ENCODE assay signal across 1 cellular context in the genomic region with DNA sequence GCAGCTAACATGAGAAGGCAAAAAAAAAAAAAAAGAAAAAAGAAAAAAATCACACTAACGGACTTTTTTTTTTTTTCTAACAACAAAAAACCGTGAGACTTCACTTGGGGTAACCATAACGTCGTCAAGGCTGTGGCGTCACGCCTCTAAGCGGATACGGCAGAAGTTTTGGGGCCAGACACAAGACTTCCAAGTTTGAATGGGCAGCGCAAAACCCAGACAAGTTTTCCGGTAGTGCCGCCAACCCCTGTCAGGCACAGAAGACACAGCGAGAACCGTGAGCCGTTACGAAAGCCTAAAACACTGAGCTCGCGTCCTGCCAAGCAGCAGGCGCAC.
TF ChIP-seq lines count a peak whose summit lies in the region.

No MANE protein-coding gene starts in this region.

TF ChIP-seq in K562, 482 proteins besides CTCF, POLR2A, EP300 and RAD21 (continued from another document):
- TF ChIP-seq JUN (IDR thresholded peaks at IDR 0.05; ENCODE audit: borderline replicate concordance, low read depth, low read length): peak; percentile 6; the same call in 1 of the 2 replicates
- no peak for TF ChIP-seq JUN (CRISPR knock-in tag; IDR thresholded peaks at IDR 0.05; ENCODE audit: borderline replicate concordance)
- TF ChIP-seq ATF7 (IDR thresholded peaks at IDR 0.05): no peak
- TF ChIP-seq NFYB (IDR thresholded peaks at IDR 0.05; ENCODE audit: extremely low read depth, insufficient read length): no peak
- TF ChIP-seq PRMT5 (CRISPR knock-in tag; IDR thresholded peaks at IDR 0.05): no peak
- TF ChIP-seq, protein P1, sequence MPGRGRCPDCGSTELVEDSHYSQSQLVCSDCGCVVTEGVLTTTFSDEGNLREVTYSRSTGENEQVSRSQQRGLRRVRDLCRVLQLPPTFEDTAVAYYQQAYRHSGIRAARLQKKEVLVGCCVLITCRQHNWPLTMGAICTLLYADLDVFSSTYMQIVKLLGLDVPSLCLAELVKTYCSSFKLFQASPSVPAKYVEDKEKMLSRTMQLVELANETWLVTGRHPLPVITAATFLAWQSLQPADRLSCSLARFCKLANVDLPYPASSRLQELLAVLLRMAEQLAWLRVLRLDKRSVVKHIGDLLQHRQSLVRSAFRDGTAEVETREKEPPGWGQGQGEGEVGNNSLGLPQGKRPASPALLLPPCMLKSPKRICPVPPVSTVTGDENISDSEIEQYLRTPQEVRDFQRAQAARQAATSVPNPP (IDR thresholded peaks at IDR 0.05; ENCODE audit: borderline replicate concordance, insufficient read depth, insufficient read length): no peak
- TF ChIP-seq KLF6 (CRISPR knock-in tag; IDR thresholded peaks at IDR 0.05; ENCODE audit: borderline replicate concordance): no peak
- TF ChIP-seq TGIF2 (CRISPR knock-in tag; IDR thresholded peaks at IDR 0.05): no peak
- no peak for TF ChIP-seq ZNF696 (CRISPR knock-in tag; conservative IDR thresholded peaks at IDR 0.05)
- no peak for TF ChIP-seq NEUROD1 (IDR thresholded peaks at IDR 0.05; ENCODE audit: borderline replicate concordance, low read depth, low read length, partially characterized antibody)
- no peak for TF ChIP-seq MCM3 (IDR thresholded peaks at IDR 0.05)
- TF ChIP-seq SAFB2 (IDR thresholded peaks at IDR 0.05; ENCODE audit: borderline replicate concordance, low read depth, low read length, severe bottlenecking): no peak
- no peak for TF ChIP-seq ZNF75A (CRISPR knock-in tag; IDR thresholded peaks at IDR 0.05)
- TF ChIP-seq TBL1XR1 (IDR thresholded peaks at IDR 0.05; ENCODE audit: low read length in 2 of 2): no peak
- TF ChIP-seq TCFL5 (CRISPR knock-in tag; conservative IDR thresholded peaks at IDR 0.05): no peak
- TF ChIP-seq MBD1 (CRISPR knock-in tag; IDR thresholded peaks at IDR 0.05): no peak
- TF ChIP-seq SLC30A9 (CRISPR knock-in tag; IDR thresholded peaks at IDR 0.05): no peak
- TF ChIP-seq ZNF24 (IDR thresholded peaks at IDR 0.05): no peak
- peak; percentile 76 for TF ChIP-seq GABPB1 (CRISPR knock-in tag; IDR thresholded peaks at IDR 0.05)
- TF ChIP-seq ZFX (CRISPR knock-in tag; IDR thresholded peaks at IDR 0.05): no peak
- TF ChIP-seq, protein P2, sequence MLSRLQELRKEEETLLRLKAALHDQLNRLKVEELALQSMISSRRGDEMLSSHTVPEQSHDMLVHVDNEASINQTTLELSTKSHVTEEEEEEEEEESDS (CRISPR knock-in tag; IDR thresholded peaks at IDR 0.05): no peak
- TF ChIP-seq ILF3 (IDR thresholded peaks at IDR 0.05; ENCODE audit: borderline replicate concordance): no peak
- no peak for TF ChIP-seq ZNF76 (CRISPR knock-in tag; IDR thresholded peaks at IDR 0.05; ENCODE audit: borderline replicate concordance)
- no peak for TF ChIP-seq ZNF79 (CRISPR knock-in tag; IDR thresholded peaks at IDR 0.05; ENCODE audit: low read depth)
- TF ChIP-seq SAP30 (IDR thresholded peaks at IDR 0.05; ENCODE audit: borderline replicate concordance, insufficient read depth, low read depth, low read length, poor library complexity, severe bottlenecking): peak; percentile 88
- TF ChIP-seq, protein P3, sequence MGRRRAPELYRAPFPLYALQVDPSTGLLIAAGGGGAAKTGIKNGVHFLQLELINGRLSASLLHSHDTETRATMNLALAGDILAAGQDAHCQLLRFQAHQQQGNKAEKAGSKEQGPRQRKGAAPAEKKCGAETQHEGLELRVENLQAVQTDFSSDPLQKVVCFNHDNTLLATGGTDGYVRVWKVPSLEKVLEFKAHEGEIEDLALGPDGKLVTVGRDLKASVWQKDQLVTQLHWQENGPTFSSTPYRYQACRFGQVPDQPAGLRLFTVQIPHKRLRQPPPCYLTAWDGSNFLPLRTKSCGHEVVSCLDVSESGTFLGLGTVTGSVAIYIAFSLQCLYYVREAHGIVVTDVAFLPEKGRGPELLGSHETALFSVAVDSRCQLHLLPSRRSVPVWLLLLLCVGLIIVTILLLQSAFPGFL (CRISPR knock-in tag; IDR thresholded peaks at IDR 0.05): no peak
- TF ChIP-seq CHD1 (IDR thresholded peaks at IDR 0.05; ENCODE audit: low read length): no peak
- TF ChIP-seq ZNF347 (CRISPR knock-in tag; IDR thresholded peaks at IDR 0.05; ENCODE audit: low read depth): no peak
- peak; percentile 86 for TF ChIP-seq NKRF (IDR thresholded peaks at IDR 0.05; ENCODE audit: borderline replicate concordance)
- TF ChIP-seq KHSRP (IDR thresholded peaks at IDR 0.05): peak; percentile 35; the same call in 1 of the 2 replicates
- 0 out of 3 replicates have a peak, but pooled peaks of 1 of the 2 experiments have one; percentile 33 for TF ChIP-seq CBX3 (IDR thresholded peaks at IDR 0.05; ENCODE audit: borderline replicate concordance in 1 of 2, low read length in 2 of 2)
- no peak for TF ChIP-seq ZNF511 (CRISPR knock-in tag; IDR thresholded peaks at IDR 0.05)
- TF ChIP-seq GTF2A2 (tag; IDR thresholded peaks at IDR 0.05): no peak
- TF ChIP-seq MBD2 (IDR thresholded peaks at IDR 0.05; ENCODE audit: borderline replicate concordance, low read depth): no peak
- TF ChIP-seq, protein P4, sequence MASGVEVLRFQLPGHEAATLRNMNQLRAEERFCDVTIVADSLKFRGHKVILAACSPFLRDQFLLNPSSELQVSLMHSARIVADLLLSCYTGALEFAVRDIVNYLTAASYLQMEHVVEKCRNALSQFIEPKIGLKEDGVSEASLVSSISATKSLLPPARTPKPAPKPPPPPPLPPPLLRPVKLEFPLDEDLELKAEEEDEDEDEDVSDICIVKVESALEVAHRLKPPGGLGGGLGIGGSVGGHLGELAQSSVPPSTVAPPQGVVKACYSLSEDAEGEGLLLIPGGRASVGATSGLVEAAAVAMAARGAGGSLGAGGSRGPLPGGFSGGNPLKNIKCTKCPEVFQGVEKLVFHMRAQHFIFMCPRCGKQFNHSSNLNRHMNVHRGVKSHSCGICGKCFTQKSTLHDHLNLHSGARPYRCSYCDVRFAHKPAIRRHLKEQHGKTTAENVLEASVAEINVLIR (CRISPR knock-in tag; IDR thresholded peaks at IDR 0.05): no peak
- peak; percentile 54 for TF ChIP-seq NBN (IDR thresholded peaks at IDR 0.05; ENCODE audit: low read depth)
- TF ChIP-seq KLF10 (CRISPR knock-in tag; IDR thresholded peaks at IDR 0.05): no peak
- TF ChIP-seq MIER1 (IDR thresholded peaks at IDR 0.05; ENCODE audit: low read depth): no peak
